ENCODE assay signal across 22 cellular contexts in genomic region chr12:81141220-81141619, GRCh38.
"Had no signal": no experiment of that assay in that cellular context is flagged by ENCODE, and none has a peak within 500 bp of the region (broad histone marks: within the 10 kb centered on the region; RNA-seq: fewer than 3 reads in every experiment).

No MANE protein-coding gene starts in this region.

- ATAC-seq: activated CD4-positive, alpha-beta T cell treated with anti-CD3 and anti-CD28 coated beads for 36 hours; gastrocnemius medialis; heart left ventricle; naive thymus-derived CD8-positive, alpha-beta T cell; WTC11 had no signal

- H3K27me3 ChIP-seq: gastrocnemius medialis, heart left ventricle had no signal

- FAIRE-seq: colon, TTC549 had no signal

- H3K9me3 Mint-ChIP-seq: endodermal cell; T-helper 2 cell treated with Interferon-gamma antibody and Interleukin-4, amounts not matched to agents 5 μg/mL and 100 μg/mL, for 36 hours; WTC11 had no signal

- H3K4me3 Mint-ChIP-seq: activated CD4-positive, alpha-beta memory T cell treated with anti-CD3 and anti-CD28 coated beads for 36 hours; activated CD4-positive, alpha-beta T cell treated with anti-CD3 and anti-CD28 coated beads for 36 hours; activated naive CD8-positive, alpha-beta T cell treated with anti-CD3 and anti-CD28 coated beads for 36 hours; endodermal cell; naive thymus-derived CD8-positive, alpha-beta T cell; T-helper 2 cell treated with Interferon-gamma antibody and Interleukin-4, amounts not matched to agents 5 μg/mL and 100 μg/mL, for 36 hours; WTC11 had no signal

- H3K9me3 ChIP-seq: gastrocnemius medialis, heart left ventricle had no signal

- H3K4me3 ChIP-seq: gastrocnemius medialis, heart left ventricle had no signal

- H3K27ac ChIP-seq: gastrocnemius medialis, heart left ventricle had no signal

- H3K4me1 ChIP-seq: gastrocnemius medialis, heart left ventricle had no signal

- DNase-seq: activated CD4-positive, alpha-beta memory T cell treated with anti-CD3 and anti-CD28 coated beads for 36 hours; activated CD4-positive, alpha-beta T cell treated with anti-CD3 and anti-CD28 coated beads for 36 hours; activated naive CD4-positive, alpha-beta T cell; activated naive CD8-positive, alpha-beta T cell treated with anti-CD3 and anti-CD28 coated beads for 36 hours; amygdala; caudate nucleus; endodermal cell; erythroblast; gastrocnemius medialis; heart left ventricle; mesendoderm; naive thymus-derived CD8-positive, alpha-beta T cell; posterior cingulate gyrus; retina; stimulated activated CD4-positive, alpha-beta T cell treated with anti-CD3 and anti-CD28 coated beads, Interleukin-12 subunit alpha, Interleukin-12 subunit beta, amount 100 ng/mL, for 4 hours; stimulated activated CD4-positive, alpha-beta T cell treated with anti-CD3 and anti-CD28 coated beads, Interleukin-1b, Interleukin-23, amount 100 ng/mL, for 48 hours; stimulated activated CD8-positive, alpha-beta memory T cell treated with anti-CD3 and anti-CD28 coated beads, Interleukin-4, amount 100 ng/mL, for 48 hours; stimulated activated naive CD4-positive, alpha-beta T cell had no signal

- H3K27me3 Mint-ChIP-seq: activated CD4-positive, alpha-beta memory T cell treated with anti-CD3 and anti-CD28 coated beads for 36 hours; activated CD4-positive, alpha-beta T cell treated with anti-CD3 and anti-CD28 coated beads for 36 hours; activated naive CD8-positive, alpha-beta T cell treated with anti-CD3 and anti-CD28 coated beads for 36 hours; naive thymus-derived CD8-positive, alpha-beta T cell had no signal

- H3K36me3 Mint-ChIP-seq: activated CD4-positive, alpha-beta memory T cell treated with anti-CD3 and anti-CD28 coated beads for 36 hours; activated naive CD8-positive, alpha-beta T cell treated with anti-CD3 and anti-CD28 coated beads for 36 hours; naive thymus-derived CD8-positive, alpha-beta T cell; WTC11 had no signal

- H3K4me1 Mint-ChIP-seq: activated CD4-positive, alpha-beta T cell treated with anti-CD3 and anti-CD28 coated beads for 36 hours; activated naive CD8-positive, alpha-beta T cell treated with anti-CD3 and anti-CD28 coated beads for 36 hours; naive thymus-derived CD8-positive, alpha-beta T cell; WTC11 had no signal

- H3K27ac Mint-ChIP-seq: activated CD4-positive, alpha-beta memory T cell treated with anti-CD3 and anti-CD28 coated beads for 36 hours; activated CD4-positive, alpha-beta T cell treated with anti-CD3 and anti-CD28 coated beads for 36 hours; activated naive CD8-positive, alpha-beta T cell treated with anti-CD3 and anti-CD28 coated beads for 36 hours; endodermal cell; naive thymus-derived CD8-positive, alpha-beta T cell; T-helper 2 cell treated with Interferon-gamma antibody and Interleukin-4, amounts not matched to agents 5 μg/mL and 100 μg/mL, for 36 hours; WTC11 had no signal
